Comparison of ENCODE assay signal across 24 cellular contexts in the genomic region with DNA sequence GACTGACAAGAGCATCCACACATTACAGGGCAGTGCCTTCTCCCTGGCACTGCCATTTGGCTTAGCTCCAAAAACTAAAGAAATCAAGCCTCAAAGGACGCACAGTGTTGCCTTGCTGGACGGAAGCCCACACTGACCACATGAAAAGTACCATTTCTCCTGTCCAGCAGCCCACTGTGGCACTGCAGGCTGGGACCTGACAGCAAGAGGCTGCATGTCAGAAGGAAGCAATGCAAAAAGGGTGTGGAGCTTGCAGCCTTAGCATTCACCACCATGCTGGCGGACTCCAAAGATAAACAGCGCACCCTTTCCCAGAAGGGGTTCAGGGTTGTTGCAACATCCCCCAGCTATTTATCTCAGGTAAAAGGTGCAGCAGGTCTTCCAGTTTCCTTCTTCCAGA.
A peak's percentile ranks its signal among the peaks of the same experiment; 100 is the strongest.
DNase-seq lines count a peak whose midpoint lies in the region; ATAC-seq, FAIRE-seq and TF ChIP-seq lines count a peak whose summit lies in the region.
"Had no signal": no experiment of that assay in that cellular context is flagged by ENCODE, and none has a peak within 500 bp of the region (broad histone marks: within the 10 kb centered on the region; RNA-seq: fewer than 3 reads in every experiment).

No MANE protein-coding gene starts in this region.

- TF ChIP-seq EP300 in K562 (IDR thresholded peaks at IDR 0.05; ENCODE audit: low read length), result no peak

- TF ChIP-seq CTCF in K562 (IDR thresholded peaks at IDR 0.05 in 2 of 3, conservative IDR thresholded peaks at IDR 0.05 in 1 of 3; ENCODE audit: insufficient read depth in 2 of 3, low read depth in 1 of 3, low read length in 3 of 3), result no peak

- no peaks in the 10 kb centered on the region for H3K36me3 ChIP-seq in K562 (ENCODE audit: control insufficient read depth, insufficient read depth, low read length)
- no peaks in the 10 kb centered on the region for H3K36me3 ChIP-seq in small intestine (ENCODE audit: control insufficient read depth in 2 of 2, insufficient read depth in 2 of 2, low read length in 2 of 2)
- H3K36me3 ChIP-seq: breast epithelium, right atrium auricular region had no signal

- POLR2A ChIA-PET in K562 (lab: Yijun Ruan, JAX), result interaction anchor here (0.7 to 1.5 kb wide), 2 partner anchors 23 to 214 kb away, joined by 3 to 4 read pairs; no protein-coding TSS in a partner anchor

- intact Hi-C loops in K562 (cut with micrococcal nuclease), result no loop called here

- TF ChIP-seq RAD21 in K562 (CRISPR knock-in tag; conservative IDR thresholded peaks at IDR 0.05 in 1 of 2, IDR thresholded peaks at IDR 0.05 in 1 of 2), result no peak

- peak; percentile 1 for DNase-seq in LoVo (ENCODE audit: low spot score)
- DNase-seq in K562 (ENCODE audit: extremely low read depth in 1 of 4, low spot score in 3 of 4), result no peak
- peak; percentile 33 for DNase-seq in glomerular visceral epithelial cell (ENCODE audit: extremely low spot score)
- peak; percentile 62 for DNase-seq in small intestine
- DNase-seq in GM19239 (ENCODE audit: insufficient read length, low spot score), result no peak
- DNase-seq in SHP77 treated with DMSO at 0.1 percent for 48 hours (lab: John Stamatoyannopoulos, UW), result no peak
- DNase-seq in NCI-H1436 treated with DMSO at 0.1 percent for 48 hours (lab: John Stamatoyannopoulos, UW), result no peak
- DNase-seq: activated CD4-positive, alpha-beta T cell treated with anti-CD3 and anti-CD28 coated beads, Interleukin-2, amount 50 U/mL, for 1 hour; activated CD8-positive, alpha-beta memory T cell treated with anti-CD3 and anti-CD28 coated beads, Interleukin-2, amount 50 U/mL, for 48 hours; CD4-positive, CD25-positive, alpha-beta regulatory T cell; DMS53; GF-D8; NCI-H1417; NCI-H526; SIG-M5; T-helper 17 cell had no signal

- no peak overlapping the region for H3K4me2 ChIP-seq in K562 (ENCODE audit: insufficient read depth, low read length)

- no peak overlapping the region for H2AFZ ChIP-seq in K562 (ENCODE audit: low read depth, low read length)

- no TSS peak for BruUV-seq in K562 (replicated peaks; lab: Mats Ljungman, UMichigan)

- WGBS in K562 (ENCODE audit: insufficient coverage, low coverage, missing lambda C conversion rate), result 0% methylated on average over 4 of the region's 4 CpGs
- 24 to 72% (median 44%) methylated on average over 4 of the region's 4 CpGs for WGBS in small intestine, 3 donors

- ATAC-seq in K562, result no peak
- no peak for ATAC-seq in HG03045 (IDR thresholded peaks at IDR 0.05; ENCODE audit: unreplicated experiment)
- ATAC-seq: T-helper 17 cell had no signal

- H3K4me3 ChIP-seq in K562 (no peak overlapping the region), small intestine (ENCODE audit: low read depth in 1 of 2, low read length in 2 of 2) (no peak overlapping the region)
- H3K4me3 ChIP-seq: breast epithelium, lung, right atrium auricular region had no signal

- no peak for FAIRE-seq in K562 (lab: Jason Lieb, UNC)
- no peak for FAIRE-seq in small intestine (lab: Jason Lieb, UNC)
- FAIRE-seq in GM19239 (lab: Jason Lieb, UNC), result no peak
- FAIRE-seq: endometrium, H54, HTR-8/SVneo, islet of Langerhans had no signal

- H3K9me1 ChIP-seq in K562 (ENCODE audit: control insufficient read depth, insufficient read depth, low read length), result no peaks in the 10 kb centered on the region

- H3K79me2 ChIP-seq in K562 (ENCODE audit: control insufficient read depth, insufficient read depth, low read length), result no peaks in the 10 kb centered on the region

- H3K4me1 ChIP-seq in K562 (replicated peaks in 1 of 2; ENCODE audit: control insufficient read depth in 2 of 2, insufficient read depth in 2 of 2, low read length in 2 of 2) (no peaks in the 10 kb centered on the region), small intestine (ENCODE audit: control insufficient read depth in 2 of 2, insufficient read depth in 1 of 2, low read depth in 1 of 2, low read length in 1 of 2) (peaks cover 0 to 7% of the 10 kb centered on the region in 2 donors)
- H3K4me1 ChIP-seq: right atrium auricular region had no signal

- CTCF ChIA-PET in K562 (lab: Yijun Ruan, JAX; ENCODE audit: low intra/inter-chr PET ratio), result interaction anchor here (0.6 kb wide), 1 partner anchor 18 kb away, joined by 3 read pairs; no protein-coding TSS in a partner anchor

- no peak for TF ChIP-seq POLR2A in K562 (conservative IDR thresholded peaks at IDR 0.05)

- H4K20me1 ChIP-seq in K562 (replicated peaks; ENCODE audit: control insufficient read depth, insufficient read depth, low read length), result no peaks in the 10 kb centered on the region

- in situ Hi-C loops in K562 (cut with MboI), result no loop called here

- H3K9me3 ChIP-seq in K562 (replicated peaks; ENCODE audit: control insufficient read depth, insufficient read depth, low read depth, low read length), result no peaks in the 10 kb centered on the region
- no peaks in the 10 kb centered on the region for H3K9me3 ChIP-seq in small intestine (ENCODE audit: control insufficient read depth, low read depth)
- H3K9me3 ChIP-seq: breast epithelium, right atrium auricular region had no signal

- no peak overlapping the region for H3K9ac ChIP-seq in K562 (ENCODE audit: insufficient read depth in 1 of 2, low read depth in 2 of 2, low read length in 2 of 2)

- H3K27ac ChIP-seq in K562 (ENCODE audit: extremely low read depth, low read depth, low read length) (no peak overlapping the region), small intestine (ENCODE audit: low read depth in 1 of 2, low read length in 1 of 2) (no peak overlapping the region)
- H3K27ac ChIP-seq: breast epithelium, right atrium auricular region had no signal

- peaks cover 5 to 25% of the 10 kb centered on the region in 2 experiments; a peak in 4 of 5 replicates for H3K27me3 ChIP-seq in K562 (ENCODE audit: control insufficient read depth in 2 of 2, insufficient read depth in 2 of 2, low read length in 2 of 2)
- no peaks in the 10 kb centered on the region for H3K27me3 ChIP-seq in small intestine (ENCODE audit: control insufficient read depth in 2 of 2, insufficient read depth in 2 of 2, low read length in 2 of 2)
- H3K27me3 ChIP-seq: breast epithelium, right atrium auricular region had no signal

TF ChIP-seq in K562, 482 proteins besides CTCF, POLR2A, EP300 and RAD21:
- TF ChIP-seq ZNF24 (IDR thresholded peaks at IDR 0.05) (no peak), NFIC (IDR thresholded peaks at IDR 0.05) (peak; percentile 37; the same call in 1 of the 2 replicates)

Comparison
In these comparisons a context has a peak if more than half of its experiments do, and no peak if none do; other contexts are left out.
1. DNase-seq: peak in LoVo (single experiment), glomerular visceral epithelial cell (single experiment) and small intestine (single experiment); none in K562 (0 of 4), GM19239 (single experiment), SHP77 treated with DMSO at 0.1 percent for 48 hours (single experiment) and NCI-H1436 treated with DMSO at 0.1 percent for 48 hours (single experiment).